8 cellular contexts compared by ENCODE assay signal in genomic region chr5:77129386-77129785, GRCh38. TPM values are rescaled to one million over a fixed set of nuclear protein-coding genes. Genes with fewer than 3 reads are reported as not detected.
DNase-seq lines count a peak whose midpoint lies in the region; ATAC-seq and TF ChIP-seq lines count a peak whose summit lies in the region.

No MANE protein-coding gene starts in this region.

- H3K9me3 ChIP-seq in NT2/D1 (ENCODE audit: insufficient read depth, low read length) = no peaks in the 10 kb centered on the region
- H3K9me3 ChIP-seq in thoracic aorta = no peaks in the 10 kb centered on the region
- no peaks in the 10 kb centered on the region for H3K9me3 ChIP-seq in lower lobe of right lung

- H3K4me1 ChIP-seq in NT2/D1 (ENCODE audit: insufficient read depth, insufficient read length) (no peaks in the 10 kb centered on the region), thoracic aorta (ENCODE audit: control insufficient read depth in 1 of 2, low read depth in 2 of 2) (peaks cover 0 to 12% of the 10 kb centered on the region in 2 donors), lower lobe of right lung (no peaks in the 10 kb centered on the region)

- no peak overlapping the region for H3K27ac ChIP-seq in thoracic aorta
- H3K27ac ChIP-seq in lower lobe of right lung = no peak overlapping the region

- ATAC-seq in left cardiac atrium (peak; percentile 29 to 78), thoracic aorta (ENCODE audit: insufficient number of reproducible peaks, low FRiP score, low read depth) (no peak), lower lobe of right lung (no peak), GM18870 (IDR thresholded peaks at IDR 0.05; ENCODE audit: unreplicated experiment) (no peak)

- DNase-seq in left cardiac atrium (peak; percentile 25), cardiac septum (ENCODE audit: low spot score) (no peak), NT2/D1 (ENCODE audit: low read depth, low spot score) (peak; percentile 23), erythroblast (lab: John Stamatoyannopoulos, UW) (peak; percentile 11 to 24), thoracic aorta (ENCODE audit: low spot score) (no peak), lower lobe of right lung (no peak), AG08396 (ENCODE audit: low spot score) (no peak)

- H3K36me3 ChIP-seq in NT2/D1 (ENCODE audit: insufficient read depth, insufficient read length, low read length) = no peaks in the 10 kb centered on the region
- no peaks in the 10 kb centered on the region for H3K36me3 ChIP-seq in thoracic aorta
- H3K36me3 ChIP-seq in lower lobe of right lung = no peaks in the 10 kb centered on the region

- intact Hi-C loops in left cardiac atrium (cut with DNase I) (no loop called here), cardiac septum (cut with DNase I) (no loop called here), lower lobe of right lung (cut with DNase I) (no loop called here)

- no peak overlapping the region for H3K9ac ChIP-seq in NT2/D1 (ENCODE audit: insufficient read length, low read depth)

- TF ChIP-seq CTCF in thoracic aorta (IDR thresholded peaks at IDR 0.05) = peak; percentile 32
- TF ChIP-seq CTCF in lower lobe of right lung (IDR thresholded peaks at IDR 0.05) = no peak

- no peaks in the 10 kb centered on the region for H3K27me3 ChIP-seq in NT2/D1 (ENCODE audit: insufficient read depth, insufficient read length)
- H3K27me3 ChIP-seq in thoracic aorta (replicated peaks; ENCODE audit: insufficient read depth) = no peaks in the 10 kb centered on the region
- no peaks in the 10 kb centered on the region for H3K27me3 ChIP-seq in lower lobe of right lung (ENCODE audit: low read depth)

- H3K4me3 ChIP-seq in NT2/D1 (ENCODE audit: insufficient read length, low read depth) (no peak overlapping the region), thoracic aorta (no peak overlapping the region), lower lobe of right lung (no peak overlapping the region)

- TF ChIP-seq POLR2A in erythroblast (IDR thresholded peaks at IDR 0.05; ENCODE audit: low read length) = no peak

RNA-seq across cellular contexts. Expression of gene ZBED3, which starts 42.3 kb away (rescaled TPM):
- total RNA-seq in left cardiac atrium (1 to 10 TPM; 9.7 to 10.0 TPM), cardiac septum (6.4 TPM), thoracic aorta (1 to 10 TPM; 4.4 to 6.2 TPM), lower lobe of right lung (13.4 TPM)

Comparison
In these comparisons a context has a peak if more than half of its experiments do, and no peak if none do; other contexts are left out.
1. DNase-seq: peak in left cardiac atrium (single experiment), NT2/D1 (single experiment) and erythroblast (2 of 2); none in cardiac septum (single experiment), thoracic aorta (single experiment), lower lobe of right lung (single experiment) and AG08396 (single experiment).
2. ATAC-seq: peak in left cardiac atrium (2 of 2); none in thoracic aorta (single experiment), lower lobe of right lung (0 of 2) and GM18870 (single experiment).